ENCODE assay signal across 8 cellular contexts in genomic region chr5:141369994-141370848, GRCh38. TPM values are rescaled to one million over a fixed set of nuclear protein-coding genes. Genes with fewer than 3 reads are reported as not detected.
A peak's percentile ranks its signal among the peaks of the same experiment; 100 is the strongest.
DNase-seq lines count a peak whose midpoint lies in the region; ATAC-seq, FAIRE-seq and TF ChIP-seq lines count a peak whose summit lies in the region.

Gene PCDHGB3 (plus strand): TSS chr5:141370242. CDS start chr5:141370395, 153 bp downstream.

- no peak within 1 kb of the TSS for H3K18ac ChIP-seq in H1 (ENCODE audit: extremely low read depth, low read length)

- H4K20me1 ChIP-seq in H1 (replicated peaks in 1 of 2; ENCODE audit: control insufficient read depth in 1 of 2, insufficient read depth in 2 of 2, low read length in 2 of 2): no peaks in the 10 kb centered on the region

- H2AK5ac ChIP-seq in H1 (ENCODE audit: low read depth, low read length): no peak within 1 kb of the TSS

- DNase-seq in GM13976 (ENCODE audit: low spot score): peak; percentile 57
- DNase-seq in RWPE1 (ENCODE audit: low spot score): no peak
- DNase-seq in H1 (ENCODE audit: low read depth in 1 of 2, low spot score in 2 of 2): no peak
- no peak for DNase-seq in KG1 (lab: John Stamatoyannopoulos, UW)
- DNase-seq in G401 (ENCODE audit: low spot score): no peak
- DNase-seq in HuH-7.5 (ENCODE audit: low spot score): no peak

- CTCF ChIA-PET in RWPE1 (lab: Yijun Ruan, JAX): interaction anchor here (0.5 to 1.8 kb wide), 14 partner anchors 10 to 197 kb away, joined by 3 to 7 read pairs (median 4); partner anchors contain the start of genes PCDHB11, PCDHB14, PCDHGA2 and PCDHGB1
- CTCF ChIA-PET in H1 (lab: Charles Lee; ENCODE audit: partially characterized antibody): interaction anchor here (0.6 to 3.7 kb wide), 34 partner anchors 8 to 591 kb away, joined by 3 to 27 read pairs (median 4); partner anchors contain the start of genes PCDHB10, PCDHB14, PCDHB4 and PCDHGA10

- H4K5ac ChIP-seq in H1 (ENCODE audit: insufficient read length, low read depth, low read length): no peak within 1 kb of the TSS

- H3K4me2 ChIP-seq in H1 (ENCODE audit: insufficient read depth in 1 of 2, low read depth in 2 of 2, low read length in 2 of 2) (no peak within 1 kb of the TSS), parathyroid adenoma (ENCODE audit: low read length) (no peak within 1 kb of the TSS)

- TF ChIP-seq EP300 in H1 (IDR thresholded peaks at IDR 0.05; ENCODE audit: borderline replicate concordance in 1 of 2, low read depth in 2 of 2, low read length in 2 of 2): no peak

- TF ChIP-seq POLR2A in H1 (IDR thresholded peaks at IDR 0.05; ENCODE audit: control extremely low read depth in 1 of 2, low read depth in 2 of 2, low read length in 2 of 2): no peak

- H3K79me2 ChIP-seq in H1 (ENCODE audit: control insufficient read depth in 1 of 2, insufficient read depth in 2 of 2, low read length in 2 of 2) (no peaks in the 10 kb centered on the region), parathyroid adenoma (no peaks in the 10 kb centered on the region)

- H3K27me3 ChIP-seq in H1 (replicated peaks in 1 of 4; ENCODE audit: control insufficient read depth in 3 of 4, extremely low read depth in 1 of 4, insufficient read depth in 3 of 4, low read length in 3 of 4): no peaks in the 10 kb centered on the region
- H3K27me3 ChIP-seq in parathyroid adenoma (ENCODE audit: control insufficient read depth, insufficient read depth, low read length): no peaks in the 10 kb centered on the region

- H3K9ac ChIP-seq in H1 (replicated peaks in 1 of 4; ENCODE audit: extremely low read depth in 1 of 4, low read depth in 3 of 4, low read length in 3 of 4): no peak within 1 kb of the TSS
- H3K9ac ChIP-seq in parathyroid adenoma: no peak within 1 kb of the TSS

- no peak within 1 kb of the TSS for H3K4ac ChIP-seq in H1 (replicated peaks; ENCODE audit: insufficient read length, low read depth, low read length)

- H2BK12ac ChIP-seq in H1 (ENCODE audit: low read depth, low read length): no peak within 1 kb of the TSS

- peak; percentile 43 to 50; a peak in 3 of 4 replicates for TF ChIP-seq RAD21 in H1 (IDR thresholded peaks at IDR 0.05 in 1 of 2, conservative IDR thresholded peaks at IDR 0.05 in 1 of 2; ENCODE audit: low read depth in 2 of 2, low read length in 2 of 2)

- no peak within 1 kb of the TSS for H3K4me3 ChIP-seq in H1 (ENCODE audit: extremely low read depth in 1 of 4, insufficient read depth in 2 of 4, low read depth in 3 of 4, low read length in 4 of 4)
- H3K4me3 ChIP-seq in parathyroid adenoma (ENCODE audit: low read depth, low read length): no peak within 1 kb of the TSS

- H2AFZ ChIP-seq in H1 (ENCODE audit: low read length): no peak within 1 kb of the TSS
- peak within 1 kb of the TSS; percentile 48 for H2AFZ ChIP-seq in parathyroid adenoma

- TF ChIP-seq CTCF in GM13976 (IDR thresholded peaks at IDR 0.05; ENCODE audit: borderline replicate concordance, control extremely low read depth, extremely low read depth, insufficient read depth, missing control alignments) (peak; percentile 53), RWPE1 (conservative IDR thresholded peaks at IDR 0.05; ENCODE audit: low read depth) (peak; percentile 32), H1 (IDR thresholded peaks at IDR 0.05; ENCODE audit: control extremely low read depth in 1 of 3, insufficient read depth in 1 of 3, low read depth in 1 of 3, low read length in 3 of 3) (peak; percentile 14 to 28 (median 24); a peak in 3 of 4 replicates), parathyroid adenoma (IDR thresholded peaks at IDR 0.05) (peak; percentile 46)

- H4K91ac ChIP-seq in H1 (replicated peaks; ENCODE audit: insufficient read length, low read length): no peak within 1 kb of the TSS

- ATAC-seq in HG02588 (IDR thresholded peaks at IDR 0.05; ENCODE audit: unreplicated experiment): peak; percentile 97

- POLR2A ChIA-PET in RWPE1 (lab: Yijun Ruan, JAX; ENCODE audit: low non-redundant PET) (no interaction called here), H1 (lab: Charles Lee; ENCODE audit: partially characterized antibody) (interaction anchor here (1.1 to 1.6 kb wide), 2 partner anchors 17 to 276 kb away, joined by 3 to 4 read pairs; partner anchors contain the start of genes PCDHB2 and PCDHGB4)

- in situ Hi-C loops in GM13976 (cut with MboI; ENCODE audit: low sequenced_read_pairs, unreplicated experiment) (no loop called here), G401 (cut with HindIII; ENCODE audit: low sequenced_read_pairs) (no loop called here)

- 89% methylated on average over 32 of the region's 32 CpGs; no CpG with 5 or more reads in 1 of the 2 experiments for WGBS in H1 (ENCODE audit: extremely low coverage in 1 of 2, insufficient coverage in 1 of 2, insufficient read length in 1 of 2, insufficient replicate concordance in 2 of 2, low coverage in 1 of 2, low lambda C conversion rate in 2 of 2, missing lambda C conversion rate in 1 of 2), 2 experiments

- H4K8ac ChIP-seq in H1 (ENCODE audit: extremely low read depth, insufficient read depth, low read length): no peak within 1 kb of the TSS

- no peak within 1 kb of the TSS for H2BK5ac ChIP-seq in H1 (ENCODE audit: low read depth, low read length)

- H3K56ac ChIP-seq in H1 (replicated peaks; ENCODE audit: insufficient read length, low read depth, low read length): no peak within 1 kb of the TSS

- no peak within 1 kb of the TSS for H3K23ac ChIP-seq in H1 (ENCODE audit: insufficient read length)

- no peaks in the 10 kb centered on the region for H3K79me1 ChIP-seq in H1 (ENCODE audit: low read depth, low read length)

- no peak within 1 kb of the TSS for H3K27ac ChIP-seq in RWPE1
- H3K27ac ChIP-seq in H1 (ENCODE audit: low read depth, low read length): no peak within 1 kb of the TSS
- H3K27ac ChIP-seq in parathyroid adenoma: peak within 1 kb of the TSS; percentile 30

- no peak within 1 kb of the TSS for H2BK120ac ChIP-seq in H1 (replicated peaks; ENCODE audit: low read depth, low read length)

- H2BK20ac ChIP-seq in H1 (ENCODE audit: low read length): no peak within 1 kb of the TSS

- FAIRE-seq in H1 (lab: Jason Lieb, UNC): no peak

- H3K23me2 ChIP-seq in H1 (ENCODE audit: low read depth, low read length): no peaks in the 10 kb centered on the region

- H3K4me1 ChIP-seq in H1 (replicated peaks in 1 of 4; ENCODE audit: control insufficient read depth in 3 of 4, insufficient read depth in 4 of 4, low read length in 3 of 4) (no peaks in the 10 kb centered on the region), parathyroid adenoma (no peaks in the 10 kb centered on the region)

- H3K9me3 ChIP-seq in H1 (ENCODE audit: insufficient read depth in 2 of 2, low read depth in 1 of 2, low read length in 1 of 2) (peaks cover 42 to 55% of the 10 kb centered on the region in 2 experiments), parathyroid adenoma (ENCODE audit: control insufficient read depth, low read length) (peaks cover 13% of the 10 kb centered on the region)

- H3K14ac ChIP-seq in H1 (ENCODE audit: insufficient read length): no peak within 1 kb of the TSS

- H3K36me3 ChIP-seq in H1 (ENCODE audit: control insufficient read depth in 2 of 4, insufficient read depth in 4 of 4, low read length in 3 of 4) (peaks cover 0 to 3% (median 0%) of the 10 kb centered on the region in 4 experiments; a peak in 2 of 8 replicates), parathyroid adenoma (ENCODE audit: control insufficient read depth, insufficient read depth, low read length) (no peaks in the 10 kb centered on the region)

- H2BK15ac ChIP-seq in H1 (ENCODE audit: low read length): no peak within 1 kb of the TSS

TF ChIP-seq in H1, 55 proteins besides CTCF, POLR2A, EP300 and RAD21:
- TF ChIP-seq ASH2L (IDR thresholded peaks at IDR 0.05; ENCODE audit: low read length): no peak
- TF ChIP-seq SIX5 (IDR thresholded peaks at IDR 0.05; ENCODE audit: low read depth, low read length): no peak
- TF ChIP-seq CHD2 (IDR thresholded peaks at IDR 0.05; ENCODE audit: low read length): no peak
TF ChIP-seq in H1: peak in this region for 0.

RNA-seq across cellular contexts. Expression of gene PCDHGB3, which starts in this region (rescaled TPM):
- total RNA-seq in H1 (2021; fragmentation: NEBNext Ultra II Directional; extraction: Animal tissue kit (Norgen Biotek cat#: 25700)): 1.3 and 1.6 TPM in 2 replicates
- polyA plus RNA-seq in H1 (2011; rRNA removed): 1.9 and 2.0 TPM in 2 replicates
- polyA plus RNA-seq in H1 (2011; cell fraction: cytosol; rRNA removed): 1.2 TPM
- polyA plus RNA-seq in H1 (2011; cell fraction: nucleus; rRNA removed): 13.4 TPM
- 0.59 to 1.0 TPM (median 0.90 TPM) in 4 replicates for polyA plus RNA-seq in H1 (2012, experiment 1 of 2)
- polyA plus RNA-seq in H1 (2012, experiment 2 of 2): not detected
- polyA plus RNA-seq in H1 (2013, experiment 1 of 2): 0.65 TPM
- polyA plus RNA-seq in H1 (2013, experiment 2 of 2): 0.42 TPM
- polyA minus RNA-seq in H1 (2011; rRNA and poly(A)+ RNA removed): 9.0 and 9.4 TPM in 2 replicates
- polyA minus RNA-seq in H1 (2011; cell fraction: cytosol; rRNA and poly(A)+ RNA removed): 3.3 TPM
- polyA minus RNA-seq in H1 (2011; cell fraction: nucleus; rRNA and poly(A)+ RNA removed): 24.9 TPM
- total RNA-seq in G401 (2014; rRNA removed; shearing (Covaris generic)): not detected in 2 replicates
